13 cellular contexts compared by ENCODE assay signal in genomic region chr9:13034696-13035006, GRCh38.
A peak's percentile ranks its signal among the peaks of the same experiment; 100 is the strongest.
DNase-seq lines count a peak whose midpoint lies in the region; ATAC-seq, FAIRE-seq and TF ChIP-seq lines count a peak whose summit lies in the region.
"Had no signal": no experiment of that assay in that cellular context is flagged by ENCODE, and none has a peak within 500 bp of the region (broad histone marks: within the 10 kb centered on the region; RNA-seq: fewer than 3 reads in every experiment).

No MANE protein-coding gene starts in this region.

- no peaks in the 10 kb centered on the region for H4K20me1 ChIP-seq in astrocyte (ENCODE audit: insufficient read depth, low read length)
- H4K20me1 ChIP-seq: BLaER1 had no signal

- H3K9me3 Mint-ChIP-seq in astrocyte (ENCODE audit: unreplicated experiment) = no peaks in the 10 kb centered on the region
- peaks cover 4% of the 10 kb centered on the region for H3K9me3 Mint-ChIP-seq in mesothelial cell of epicardium
- no peaks in the 10 kb centered on the region for H3K9me3 Mint-ChIP-seq in activated CD4-positive, alpha-beta T cell treated with anti-CD3 and anti-CD28 coated beads, Interleukin-2, amount 10 ng/mL, durations not matched to agents 7 days and 5 days

- H3K4me3 ChIP-seq in right cardiac atrium (ENCODE audit: low read length) (no peak overlapping the region), astrocyte (ENCODE audit: insufficient read depth, low read depth, low read length) (no peak overlapping the region)
- H3K4me3 ChIP-seq: BLaER1, transverse colon had no signal

- H3K27ac ChIP-seq in right cardiac atrium (ENCODE audit: low read length) (no peak overlapping the region), astrocyte (ENCODE audit: low read depth, low read length) (no peak overlapping the region)
- H3K27ac ChIP-seq: BLaER1, transverse colon had no signal

- CTCF ChIA-PET in activated CD4-positive, alpha-beta T cell treated with anti-CD3 and anti-CD28 coated beads, Interleukin-2, amount 10 ng/mL, durations not matched to agents 7 days and 5 days (lab: Charles Lee) = no interaction called here

- H3K27ac Mint-ChIP-seq in astrocyte (ENCODE audit: unreplicated experiment) (no peak overlapping the region), mesothelial cell of epicardium (peak overlapping the region; percentile 80)
- no peak overlapping the region for H3K27ac Mint-ChIP-seq in activated CD4-positive, alpha-beta T cell treated with anti-CD3 and anti-CD28 coated beads, Interleukin-2, amount 10 ng/mL, durations not matched to agents 7 days and 5 days

- peak overlapping the region; percentile 67 for H3K9ac ChIP-seq in astrocyte (ENCODE audit: low read length)
- H3K9ac ChIP-seq: BLaER1 had no signal

- H3K9me3 ChIP-seq in right cardiac atrium (ENCODE audit: control insufficient read depth, low read length) (no peaks in the 10 kb centered on the region), astrocyte (ENCODE audit: insufficient read depth, low read depth, low read length) (no peaks in the 10 kb centered on the region)
- H3K9me3 ChIP-seq: BLaER1, gastroesophageal sphincter, transverse colon had no signal

- H2AFZ ChIP-seq in astrocyte (ENCODE audit: low read depth, low read length) = no peak overlapping the region

- no peak for FAIRE-seq in astrocyte (lab: Jason Lieb, UNC)

- WGBS in right cardiac atrium = 34% methylated on average over 3 of the region's 3 CpGs

- H3K27me3 Mint-ChIP-seq in astrocyte (ENCODE audit: low read depth, unreplicated experiment) = no peaks in the 10 kb centered on the region
- no peaks in the 10 kb centered on the region for H3K27me3 Mint-ChIP-seq in mesothelial cell of epicardium (ENCODE audit: low read depth)
- no peaks in the 10 kb centered on the region for H3K27me3 Mint-ChIP-seq in activated CD4-positive, alpha-beta T cell treated with anti-CD3 and anti-CD28 coated beads, Interleukin-2, amount 10 ng/mL, durations not matched to agents 7 days and 5 days

- peak overlapping the region; percentile 81 for H3K4me2 ChIP-seq in astrocyte (ENCODE audit: low read length)
- H3K4me2 ChIP-seq: BLaER1 had no signal

- H3K36me3 Mint-ChIP-seq in astrocyte (ENCODE audit: low read depth, unreplicated experiment) = no peaks in the 10 kb centered on the region
- no peaks in the 10 kb centered on the region for H3K36me3 Mint-ChIP-seq in mesothelial cell of epicardium
- no peaks in the 10 kb centered on the region for H3K36me3 Mint-ChIP-seq in activated CD4-positive, alpha-beta T cell treated with anti-CD3 and anti-CD28 coated beads, Interleukin-2, amount 10 ng/mL, durations not matched to agents 7 days and 5 days (ENCODE audit: low read depth)

- intact Hi-C loops in right cardiac atrium (cut with DNase I) = no loop called here
- intact Hi-C loops in Right ventricle myocardium inferior (cut with DNase I) = loop anchor here (5.0 to 10.0 kb wide), 2 partner anchors 1400 to 1733 kb away; no protein-coding TSS in a partner anchor

- no peaks in the 10 kb centered on the region for H3K36me3 ChIP-seq in astrocyte (ENCODE audit: insufficient read depth, low read length)
- H3K36me3 ChIP-seq: BLaER1, gastroesophageal sphincter, transverse colon had no signal

- H3K4me3 Mint-ChIP-seq in astrocyte (ENCODE audit: unreplicated experiment) (peak overlapping the region; percentile 58), mesothelial cell of epicardium (peak overlapping the region; percentile 56)
- no peak overlapping the region for H3K4me3 Mint-ChIP-seq in activated CD4-positive, alpha-beta T cell treated with anti-CD3 and anti-CD28 coated beads, Interleukin-2, amount 10 ng/mL, durations not matched to agents 7 days and 5 days

- DNase-seq in right cardiac atrium (no peak), Right ventricle myocardium inferior (ENCODE audit: missing footprints) (no peak), astrocyte (ENCODE audit: low read depth) (no peak), mesothelial cell of epicardium (ENCODE audit: low spot score in 2 of 2, unreplicated experiment in 2 of 2) (no peak), midbrain (lab: John Stamatoyannopoulos, UW) (no peak), activated T-cell treated with anti-CD3 and anti-CD28 coated beads for 4 hours (no peak), AML-193 (lab: John Stamatoyannopoulos, UW) (no peak)
- DNase-seq in activated CD4-positive, alpha-beta T cell treated with anti-CD3 and anti-CD28 coated beads, Interleukin-2, amount 10 ng/mL, durations not matched to agents 7 days and 5 days = no peak
- DNase-seq: activated naive CD4-positive, alpha-beta T cell; cortex of kidney had no signal

- POLR2A ChIA-PET in activated CD4-positive, alpha-beta T cell treated with anti-CD3 and anti-CD28 coated beads, Interleukin-2, amount 10 ng/mL, durations not matched to agents 7 days and 5 days (lab: Charles Lee) = no interaction called here

- no peak for TF ChIP-seq CTCF in astrocyte (IDR thresholded peaks at IDR 0.05; ENCODE audit: insufficient read depth, low read depth, low read length)
- TF ChIP-seq CTCF in mesothelial cell of epicardium (IDR thresholded peaks at IDR 0.05; ENCODE audit: unreplicated experiment) = no peak

- ATAC-seq in right cardiac atrium = peak; percentile 40 to 57
- ATAC-seq in Right ventricle myocardium inferior = no peak

- H3K4me1 ChIP-seq in right cardiac atrium (ENCODE audit: control insufficient read depth, insufficient read depth, low read length) = no peaks in the 10 kb centered on the region
- H3K4me1 ChIP-seq in astrocyte (ENCODE audit: insufficient read depth, low read length) = peaks cover 3% of the 10 kb centered on the region
- H3K4me1 ChIP-seq: BLaER1 had no signal

- H3K4me1 Mint-ChIP-seq in astrocyte (ENCODE audit: low read depth, unreplicated experiment) (peaks cover 8% of the 10 kb centered on the region), mesothelial cell of epicardium (peaks cover 23% of the 10 kb centered on the region)
- no peaks in the 10 kb centered on the region for H3K4me1 Mint-ChIP-seq in activated CD4-positive, alpha-beta T cell treated with anti-CD3 and anti-CD28 coated beads, Interleukin-2, amount 10 ng/mL, durations not matched to agents 7 days and 5 days

- H3K27me3 ChIP-seq in right cardiac atrium (ENCODE audit: control insufficient read depth, insufficient read depth) (no peaks in the 10 kb centered on the region), astrocyte (ENCODE audit: insufficient read depth, low read length) (peaks cover 3% of the 10 kb centered on the region)
- H3K27me3 ChIP-seq: BLaER1, gastroesophageal sphincter, transverse colon had no signal

- no peaks in the 10 kb centered on the region for H3K79me2 ChIP-seq in astrocyte (ENCODE audit: insufficient read depth, low read length)
